ENCODE assay signal across 2 cellular contexts in genomic region chr7:107049480-107049879, GRCh38.
TF ChIP-seq lines count a peak whose summit lies in the region.

No MANE protein-coding gene starts in this region.

TF ChIP-seq in SK-N-SH, 30 proteins besides CTCF, POLR2A, EP300 and RAD21 (continued from another document):
- TF ChIP-seq PBX3 (IDR thresholded peaks at IDR 0.05) (no peak), CHD2 (IDR thresholded peaks at IDR 0.05; ENCODE audit: low read length, partially characterized antibody) (no peak), FOSL2 (IDR thresholded peaks at IDR 0.05; ENCODE audit: borderline replicate concordance, low read depth) (no peak), TEAD4 (IDR thresholded peaks at IDR 0.05; ENCODE audit: borderline replicate concordance, insufficient read depth) (no peak), EZH2phosphoT487 (IDR thresholded peaks at IDR 0.05; ENCODE audit: borderline replicate concordance, low read depth) (no peak), TAF1 (IDR thresholded peaks at IDR 0.05; ENCODE audit: borderline replicate concordance, low read depth, low read length) (no peak), POLR2AphosphoS5 (IDR thresholded peaks at IDR 0.05; ENCODE audit: low read depth, low read length) (no peak), MEF2A (IDR thresholded peaks at IDR 0.05; ENCODE audit: borderline replicate concordance, low read depth) (no peak; the same call in 1 of the 2 replicates), YY1 (IDR thresholded peaks at IDR 0.05; ENCODE audit: low read depth) (no peak), JUND (IDR thresholded peaks at IDR 0.05) (no peak), NFIC (IDR thresholded peaks at IDR 0.05; ENCODE audit: borderline replicate concordance) (no peak), SIN3A (IDR thresholded peaks at IDR 0.05; ENCODE audit: borderline replicate concordance, low read depth, low read length) (no peak)

TF ChIP-seq in SK-N-SH treated with all-trans-retinoic acid at 6 μM for 48 hours, 23 proteins besides CTCF, POLR2A, EP300 and RAD21 (continued from another document):
- TF ChIP-seq TSHZ2 (CRISPR knock-in tag; IDR thresholded peaks at IDR 0.05) (no peak), ESRRG (CRISPR knock-in tag; IDR thresholded peaks at IDR 0.05) (no peak), GLIS3 (CRISPR knock-in tag; IDR thresholded peaks at IDR 0.05) (no peak), ZNF8 (CRISPR knock-in tag; IDR thresholded peaks at IDR 0.05) (no peak)
TF ChIP-seq in SK-N-SH treated with all-trans-retinoic acid at 6 μM for 48 hours: peak in this region for 0.
